ENCODE assay signal across 8 cellular contexts in genomic region chr7:64630496-64630895, GRCh38.
DNase-seq lines count a peak whose midpoint lies in the region; ATAC-seq and TF ChIP-seq lines count a peak whose summit lies in the region.

No MANE protein-coding gene starts in this region.

- POLR2A ChIA-PET in RWPE1 (lab: Yijun Ruan, JAX; ENCODE audit: low non-redundant PET): no interaction called here

- DNase-seq in ACHN (peak; percentile 27), RWPE1 (ENCODE audit: low spot score) (peak; percentile 14), glomerular visceral epithelial cell (ENCODE audit: extremely low spot score) (peak; percentile 1), UCSD-AML1 (lab: John Stamatoyannopoulos, UW; ENCODE audit: unreplicated experiment) (no peak)
- DNase-seq in activated naive CD4-positive, alpha-beta T cell treated with Interleukin-2 at 50 U/mL for 16 hours: no peak

- ATAC-seq in HG03025 (IDR thresholded peaks at IDR 0.05; ENCODE audit: low FRiP score, unreplicated experiment) (no peak), HG03159 (IDR thresholded peaks at IDR 0.05; ENCODE audit: unreplicated experiment) (no peak)

- no peak overlapping the region for H3K27ac ChIP-seq in RWPE1

- CTCF ChIA-PET in RWPE1 (lab: Yijun Ruan, JAX): interaction anchor here (0.6 kb wide), 4 partner anchors 9 to 433 kb away, joined by 3 to 5 read pairs (median 3); no protein-coding TSS in a partner anchor

- in situ Hi-C loops in ACHN (cut with HindIII; ENCODE audit: low pct_ligation_motif_present, low pct_unique_long_range_greater_than_20kb, low sequenced_read_pairs): no loop called here

- TF ChIP-seq CTCF in GM12872 (IDR thresholded peaks at IDR 0.05; ENCODE audit: insufficient read depth, low read depth, low read length) (peak; percentile 41; the same call in 1 of the 3 replicates), RWPE1 (conservative IDR thresholded peaks at IDR 0.05; ENCODE audit: low read depth) (peak; percentile 45)

Comparison
In these comparisons a context has a peak if more than half of its experiments do, and no peak if none do; other contexts are left out.
1. DNase-seq: peak in ACHN (single experiment), RWPE1 (single experiment) and glomerular visceral epithelial cell (single experiment); none in activated naive CD4-positive, alpha-beta T cell treated with Interleukin-2 at 50 U/mL for 16 hours (single experiment) and UCSD-AML1 (single experiment).